Comparison of ENCODE assay signal across 26 cellular contexts in genomic region chr3:24419067-24419791, GRCh38.
"Had no signal": no experiment of that assay in that cellular context is flagged by ENCODE, and none has a peak within 500 bp of the region (broad histone marks: within the 10 kb centered on the region; RNA-seq: fewer than 3 reads in every experiment).

No MANE protein-coding gene starts in this region.

- DNase-seq: head of caudate nucleus; islet precursor cell; left lung; lower lobe of right lung; mammary epithelial cell; mesendoderm; naive B cell; natural killer cell; nephron progenitor cell; occipital lobe; psoas muscle; sigmoid colon; small intestine; spleen; stimulated activated CD4-positive, alpha-beta T cell treated with anti-CD3 and anti-CD28 coated beads, Interleukin-4, amount 100 ng/mL, for 24 hours; stimulated activated naive CD4-positive, alpha-beta T cell; uterus had no signal

- H3K27ac Mint-ChIP-seq: mesothelial cell of epicardium; naive B cell; natural killer cell; nephron progenitor cell; neural progenitor cell; stimulated activated effector memory CD8-positive, alpha-beta T cell treated with anti-CD3 and anti-CD28 coated beads, Interleukin-12 subunit alpha, Interleukin-12 subunit beta, amount 100 ng/mL, for 72 hours; stimulated activated naive CD8-positive, alpha-beta T cell treated with anti-CD3 and anti-CD28 coated beads, Interleukin-15, Interleukin-2, amounts not matched to agents 100 ng/mL and 50 ng/mL, for 24 hours; type B pancreatic cell had no signal

- H3K36me3 Mint-ChIP-seq: mesothelial cell of epicardium; naive B cell; natural killer cell; neural progenitor cell; stimulated activated effector memory CD8-positive, alpha-beta T cell treated with anti-CD3 and anti-CD28 coated beads, Interleukin-12 subunit alpha, Interleukin-12 subunit beta, amount 100 ng/mL, for 72 hours; type B pancreatic cell had no signal

- H3K27me3 Mint-ChIP-seq: naive B cell; stimulated activated naive CD8-positive, alpha-beta T cell treated with anti-CD3 and anti-CD28 coated beads, Interleukin-15, Interleukin-2, amounts not matched to agents 100 ng/mL and 50 ng/mL, for 24 hours; type B pancreatic cell had no signal

- H3K9me3 ChIP-seq: left lung, lower lobe of right lung, neutrophil, psoas muscle, sigmoid colon, spleen, tibial nerve, uterus had no signal

- H3K27me3 ChIP-seq: hepatocyte, left lung, neural progenitor cell, neutrophil, sigmoid colon, spleen, tibial nerve, uterus had no signal

- H3K27ac ChIP-seq: left lung, lower lobe of right lung, neural progenitor cell, neutrophil, parathyroid adenoma, psoas muscle, sigmoid colon, spleen, tibial nerve, uterus had no signal

- H3K4me1 Mint-ChIP-seq: mesothelial cell of epicardium; naive B cell; natural killer cell; nephron progenitor cell; stimulated activated effector memory CD8-positive, alpha-beta T cell treated with anti-CD3 and anti-CD28 coated beads, Interleukin-12 subunit alpha, Interleukin-12 subunit beta, amount 100 ng/mL, for 72 hours had no signal

- H3K4me3 Mint-ChIP-seq: mesothelial cell of epicardium; naive B cell; natural killer cell; nephron progenitor cell; neural progenitor cell; stimulated activated effector memory CD8-positive, alpha-beta T cell treated with anti-CD3 and anti-CD28 coated beads, Interleukin-12 subunit alpha, Interleukin-12 subunit beta, amount 100 ng/mL, for 72 hours; stimulated activated naive CD8-positive, alpha-beta T cell treated with anti-CD3 and anti-CD28 coated beads, Interleukin-15, Interleukin-2, amounts not matched to agents 100 ng/mL and 50 ng/mL, for 24 hours; type B pancreatic cell had no signal

- H3K9me3 Mint-ChIP-seq: nephron progenitor cell; neural progenitor cell; stimulated activated naive CD8-positive, alpha-beta T cell treated with anti-CD3 and anti-CD28 coated beads, Interleukin-15, Interleukin-2, amounts not matched to agents 100 ng/mL and 50 ng/mL, for 24 hours; type B pancreatic cell had no signal

- H3K4me1 ChIP-seq: left lung, neural progenitor cell, parathyroid adenoma, spleen, tibial nerve, uterus had no signal

- ATAC-seq: left lung; lower lobe of right lung; natural killer cell; stimulated activated effector memory CD8-positive, alpha-beta T cell treated with anti-CD3 and anti-CD28 coated beads, Interleukin-12 subunit alpha, Interleukin-12 subunit beta, amount 100 ng/mL, for 72 hours had no signal

- H3K36me3 ChIP-seq: left lung, lower lobe of right lung, neural progenitor cell, neutrophil, sigmoid colon, spleen, tibial nerve, uterus had no signal

- H3K4me3 ChIP-seq: hepatocyte, left lung, lower lobe of right lung, neural progenitor cell, psoas muscle, sigmoid colon, spleen, tibial nerve, uterus had no signal
